Comparison of ENCODE assay signal across 8 cellular contexts in the genomic region with DNA sequence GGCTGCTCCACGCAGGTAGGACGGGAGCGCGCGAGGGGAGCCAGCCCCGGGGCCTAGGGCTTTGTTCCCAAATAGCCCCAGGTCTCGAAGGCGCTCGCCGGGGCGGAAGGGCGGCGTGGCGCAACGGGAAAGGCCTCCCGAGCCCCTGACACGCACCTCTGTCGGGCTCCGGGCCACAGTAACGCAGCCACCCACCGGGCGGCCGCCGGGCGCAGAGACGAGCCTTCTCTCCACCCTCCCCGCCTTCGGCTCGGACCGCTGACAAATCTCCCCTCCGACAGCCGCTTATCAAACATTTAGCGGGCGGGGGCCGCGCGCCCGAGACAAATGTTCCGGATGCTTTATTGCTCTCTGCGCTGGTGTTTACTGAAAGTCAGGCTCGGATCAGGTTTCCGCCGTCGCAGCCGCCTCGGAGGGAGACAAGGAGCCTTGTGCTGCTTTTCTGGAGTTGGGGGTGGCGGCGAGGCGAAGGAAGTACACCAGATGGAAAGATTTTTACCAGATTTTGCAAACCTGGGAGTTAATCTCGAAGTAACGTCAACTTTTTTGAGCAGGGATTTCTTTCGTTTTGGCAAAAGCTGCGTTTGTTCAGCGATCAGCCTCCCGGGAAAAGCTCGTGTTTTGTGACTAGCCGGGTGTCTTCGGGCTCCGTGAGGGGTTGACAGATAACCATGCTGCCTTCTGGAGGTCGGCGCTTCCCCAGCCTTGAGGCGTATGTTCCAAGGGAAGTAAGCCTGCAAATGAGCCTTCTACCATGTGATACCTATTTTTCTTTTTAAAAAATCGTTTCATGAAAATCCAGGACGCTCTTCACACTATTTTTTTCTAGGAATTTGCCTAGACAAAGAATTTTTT. TPM values are rescaled to one million over a fixed set of nuclear protein-coding genes. Genes with fewer than 3 reads are reported as not detected.
DNase-seq lines count a peak whose midpoint lies in the region; ATAC-seq, FAIRE-seq and TF ChIP-seq lines count a peak whose summit lies in the region.

No MANE protein-coding gene starts in this region.

- H3K27me3 ChIP-seq in RWPE2 (ENCODE audit: insufficient read depth, poor library complexity, severe bottlenecking): no peaks in the 10 kb centered on the region
- peaks cover 16% of the 10 kb centered on the region for H3K27me3 ChIP-seq in cardiac muscle cell
- H3K27me3 ChIP-seq in pancreas: no peaks in the 10 kb centered on the region

- intact Hi-C loops in Calu3 (cut with micrococcal nuclease; ENCODE audit: unreplicated experiment): loop anchor here (5.0 to 10.0 kb wide), 4 partner anchors 260 to 1242 kb away; no protein-coding TSS in a partner anchor
- intact Hi-C loops in pancreas (cut with DNase I): no loop called here

- H3K4me3 ChIP-seq in RWPE2 (ENCODE audit: severe bottlenecking): peak overlapping the region; percentile 81
- H3K4me3 ChIP-seq in cardiac muscle cell: peak overlapping the region; percentile 81
- H3K4me3 ChIP-seq in pancreas: peak overlapping the region; percentile 87 to 97 (median 92)

- H3K36me3 Mint-ChIP-seq in Calu3 (ENCODE audit: insufficient read depth, unreplicated experiment): peaks cover 65% of the 10 kb centered on the region
- no peaks in the 10 kb centered on the region for H3K36me3 Mint-ChIP-seq in activated naive CD8-positive, alpha-beta T cell

- peak; percentile 76 for DNase-seq in Calu3
- DNase-seq in RWPE2 (ENCODE audit: low spot score): peak; percentile 66
- peak; percentile 80 for DNase-seq in cardiac muscle cell (ENCODE audit: low read depth in 1 of 2, low spot score in 1 of 2)
- peak; percentile 64 to 85 (median 70) for DNase-seq in pancreas
- no peak for DNase-seq in MV-4-11 (lab: John Stamatoyannopoulos, UW)

- peaks cover 49% of the 10 kb centered on the region for H3K36me3 ChIP-seq in RWPE2 (ENCODE audit: low read depth)
- no peaks in the 10 kb centered on the region for H3K36me3 ChIP-seq in cardiac muscle cell
- H3K36me3 ChIP-seq in pancreas: no peaks in the 10 kb centered on the region

- H3K4me1 ChIP-seq in RWPE2 (ENCODE audit: insufficient read depth, poor library complexity, severe bottlenecking) (peaks cover 44% of the 10 kb centered on the region), cardiac muscle cell (ENCODE audit: low read depth) (peaks cover 10% of the 10 kb centered on the region), pancreas (peaks cover 9 to 41% (median 18%) of the 10 kb centered on the region in 3 donors)

- WGBS in pancreas, 2 donors: 0 to 1% methylated on average over 39 to 64 of the region's 64 CpGs

- no peaks in the 10 kb centered on the region for H3K27me3 Mint-ChIP-seq in Calu3 (ENCODE audit: unreplicated experiment)
- no peaks in the 10 kb centered on the region for H3K27me3 Mint-ChIP-seq in activated naive CD8-positive, alpha-beta T cell

- peak; percentile 26 for ATAC-seq in GM19463 (IDR thresholded peaks at IDR 0.05; ENCODE audit: unreplicated experiment)
- ATAC-seq in HG03520 (IDR thresholded peaks at IDR 0.05; ENCODE audit: unreplicated experiment): peak; percentile 31
- peak; percentile 1; the same call in 2 of the 3 replicates for ATAC-seq in RWPE2 (ENCODE audit: low read depth)
- peak; percentile 14 to 43 (median 18) for ATAC-seq in pancreas

- H3K27ac Mint-ChIP-seq in Calu3 (ENCODE audit: unreplicated experiment): peak overlapping the region; percentile 70
- peak overlapping the region; percentile 81 for H3K27ac Mint-ChIP-seq in activated naive CD8-positive, alpha-beta T cell

- peak overlapping the region; percentile 73 for H3K27ac ChIP-seq in RWPE2 (ENCODE audit: poor library complexity, severe bottlenecking)
- H3K27ac ChIP-seq in cardiac muscle cell: peak overlapping the region; percentile 88
- H3K27ac ChIP-seq in pancreas: peak overlapping the region; percentile 86 to 98 (median 96)

- no TSS peak for BruUV-seq in Calu3 (replicated peaks; lab: Mats Ljungman, UMichigan)

- no peak for TF ChIP-seq CTCF in Calu3 (IDR thresholded peaks at IDR 0.05; ENCODE audit: unreplicated experiment)
- TF ChIP-seq CTCF in RWPE2 (IDR thresholded peaks at IDR 0.05; ENCODE audit: poor library complexity, severe bottlenecking): peak; percentile 17
- no peak for TF ChIP-seq CTCF in cardiac muscle cell (IDR thresholded peaks at IDR 0.05; ENCODE audit: low read depth, low read length)
- no peak for TF ChIP-seq CTCF in pancreas (IDR thresholded peaks at IDR 0.05)

- no peaks in the 10 kb centered on the region for H3K9me3 ChIP-seq in RWPE2 (ENCODE audit: severe bottlenecking)
- H3K9me3 ChIP-seq in cardiac muscle cell (ENCODE audit: low read depth): no peaks in the 10 kb centered on the region
- no peaks in the 10 kb centered on the region for H3K9me3 ChIP-seq in pancreas

- CTCF ChIA-PET in Calu3 (lab: Charles Lee): no interaction called here

- H3K4me1 Mint-ChIP-seq in Calu3 (ENCODE audit: low read depth, unreplicated experiment): peaks cover 44% of the 10 kb centered on the region
- peaks cover 68% of the 10 kb centered on the region for H3K4me1 Mint-ChIP-seq in activated naive CD8-positive, alpha-beta T cell (ENCODE audit: low read depth)

- no peak for FAIRE-seq in pancreas (lab: Jason Lieb, UNC)

- H3K9me3 Mint-ChIP-seq in Calu3 (ENCODE audit: low read depth, unreplicated experiment): no peaks in the 10 kb centered on the region
- no peaks in the 10 kb centered on the region for H3K9me3 Mint-ChIP-seq in activated naive CD8-positive, alpha-beta T cell (ENCODE audit: low read depth)

- H3K4me3 Mint-ChIP-seq in Calu3 (ENCODE audit: low read depth, unreplicated experiment): peak overlapping the region; percentile 82
- H3K4me3 Mint-ChIP-seq in activated naive CD8-positive, alpha-beta T cell: peak overlapping the region; percentile 93

RNA-seq across cellular contexts. Expression of gene RGMB, which starts 1.0 kb away (rescaled TPM):
- total RNA-seq in Calu3 (2022) (34.5 and 35.8 TPM in 2 replicates), cardiac muscle cell (15.6 and 18.4 TPM in 2 replicates), pancreas (10 to 100 TPM in 2 of 6 donors, 1 to 10 TPM in 4; 6.5 to 15.3 (median 9.1) TPM)
- polyA plus RNA-seq in cardiac muscle cell (7.1 and 7.6 TPM in 2 replicates), pancreas (1 to 10 TPM; 2.7 to 5.2 TPM)
